In the genomic region with DNA sequence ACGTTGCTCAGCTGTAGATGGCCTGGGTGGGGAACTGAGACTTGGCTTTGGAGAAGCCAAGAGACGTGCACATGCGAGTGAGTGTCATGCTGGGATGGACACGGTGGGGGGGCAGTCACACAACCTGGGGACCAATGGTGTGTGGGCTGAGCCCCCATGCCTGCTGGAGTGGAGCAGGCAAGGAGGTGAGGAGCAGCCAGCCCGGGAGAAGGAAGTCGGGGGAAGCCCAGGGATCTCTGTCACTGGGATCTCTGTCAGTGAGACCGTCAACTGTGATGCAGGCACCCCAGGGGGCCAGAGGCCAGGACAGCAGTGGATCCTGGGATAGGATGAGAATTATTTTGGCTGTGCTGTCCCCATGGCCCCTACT, we compare ENCODE assay signal across 19 cellular contexts. TPM values are rescaled to one million over a fixed set of nuclear protein-coding genes. Genes with fewer than 3 reads are reported as not detected.
A peak's percentile ranks its signal among the peaks of the same experiment; 100 is the strongest.
DNase-seq lines count a peak whose midpoint lies in the region; ATAC-seq, FAIRE-seq and TF ChIP-seq lines count a peak whose summit lies in the region.
"Had no signal": no experiment of that assay in that cellular context is flagged by ENCODE, and none has a peak within 500 bp of the region (broad histone marks: within the 10 kb centered on the region; RNA-seq: fewer than 3 reads in every experiment).

No MANE protein-coding gene starts in this region.

- H3K27me3 Mint-ChIP-seq in nephron (ENCODE audit: low read depth) (peaks cover 3% of the 10 kb centered on the region), type B pancreatic cell (peaks cover 4% of the 10 kb centered on the region)

- POLR2A ChIA-PET in HepG2 (lab: Yijun Ruan, JAX), result interaction anchor here (1.2 kb wide), 1 partner anchor 37 kb away, joined by 3 read pairs; the partner anchor contains the start of gene ZNF670

- peaks cover 51% of the 10 kb centered on the region for H3K4me1 ChIP-seq in HepG2 (ENCODE audit: insufficient read depth, low read length)
- peaks cover 0 to 14% (median 0%) of the 10 kb centered on the region in 4 donors for H3K4me1 ChIP-seq in right lobe of liver
- H3K4me1 ChIP-seq: BE2C had no signal

- H3K36me3 ChIP-seq in HepG2 (replicated peaks in 1 of 2; ENCODE audit: control insufficient read depth in 1 of 2, insufficient read depth in 2 of 2, low read length in 2 of 2) (no peaks in the 10 kb centered on the region), right lobe of liver (no peaks in the 10 kb centered on the region)
- H3K36me3 ChIP-seq: BE2C, SJSA1 had no signal

- intact Hi-C loops in HepG2 (cut with micrococcal nuclease; ENCODE audit: unreplicated experiment), result loop anchor here (10.0 kb wide), 2 partner anchors 180 to 210 kb away; partner anchors contain the start of gene AHCTF1
- intact Hi-C loops in right lobe of liver (cut with DNase I), result no loop called here

- H3K4me2 ChIP-seq in HepG2 (ENCODE audit: low read depth, low read length), result peak overlapping the region; percentile 83

- peaks cover 6% of the 10 kb centered on the region for H3K4me1 Mint-ChIP-seq in nephron
- H3K4me1 Mint-ChIP-seq in type B pancreatic cell (ENCODE audit: unreplicated experiment), result peaks cover 5% of the 10 kb centered on the region

- no peak for TF ChIP-seq RAD21 in HepG2 (CRISPR knock-in tag; IDR thresholded peaks at IDR 0.05)

- no TSS peak for BruUV-seq in HepG2 (replicated peaks; lab: Mats Ljungman, UMichigan)

- no peak overlapping the region; the same call in 1 of the 2 replicates for H3K9ac ChIP-seq in HepG2 (ENCODE audit: insufficient read depth, low read depth, low read length)

- H3K27me3 ChIP-seq in HepG2 (ENCODE audit: control insufficient read depth in 1 of 2, insufficient read depth in 2 of 2, low read length in 2 of 2), result no peaks in the 10 kb centered on the region
- no peaks in the 10 kb centered on the region for H3K27me3 ChIP-seq in right lobe of liver
- H3K27me3 ChIP-seq: SJSA1 had no signal

- no peak for FAIRE-seq in HepG2 (lab: Jason Lieb, UNC)
- FAIRE-seq: GM19239, HTR-8/SVneo had no signal

- no peak overlapping the region for H3K27ac Mint-ChIP-seq in nephron
- H3K27ac Mint-ChIP-seq in type B pancreatic cell, result peak overlapping the region; percentile 82

- in situ Hi-C loops in HepG2 (cut with HindIII; ENCODE audit: extremely low pct_ligation_motif_present, low pct_unique_long_range_greater_than_20kb), result no loop called here

- TF ChIP-seq EP300 in HepG2 (IDR thresholded peaks at IDR 0.05; ENCODE audit: low read depth in 2 of 2, low read length in 2 of 2) (no peak), HepG2 (CRISPR knock-in tag; IDR thresholded peaks at IDR 0.05; ENCODE audit: borderline replicate concordance) (no peak)

- no peaks in the 10 kb centered on the region for H4K20me1 ChIP-seq in HepG2 (ENCODE audit: insufficient read depth, low read length)

- ATAC-seq in HepG2 (peak; percentile 0; the same call in 1 of the 3 replicates), right lobe of liver (no peak)

- H3K4me3 ChIP-seq in HepG2 (replicated peaks in 1 of 3; ENCODE audit: insufficient read depth in 1 of 3, low read depth in 2 of 3, low read length in 3 of 3) (peak overlapping the region in 1 of 3 experiments; percentile 82; a peak in 1 of 6 replicates), right lobe of liver (no peak overlapping the region)
- H3K4me3 ChIP-seq: SJSA1 had no signal

- WGBS in HepG2 (ENCODE audit: low lambda C conversion rate), result 14% methylated on average over 4 of the region's 7 CpGs
- 73% methylated on average over 3 of the region's 7 CpGs for WGBS in right lobe of liver (ENCODE audit: insufficient coverage, low coverage, low lambda C conversion rate, missing lambda C conversion rate)

- no peak for TF ChIP-seq CTCF in HepG2 (CRISPR knock-in tag; IDR thresholded peaks at IDR 0.05)
- no peak for TF ChIP-seq CTCF in right lobe of liver (IDR thresholded peaks at IDR 0.05)
- TF ChIP-seq CTCF in nephron (IDR thresholded peaks at IDR 0.05; ENCODE audit: unreplicated experiment in 3 of 3), result no peak
- TF ChIP-seq CTCF in type B pancreatic cell (conservative IDR thresholded peaks at IDR 0.05), result no peak

- TF ChIP-seq POLR2A in HepG2 (IDR thresholded peaks at IDR 0.05; ENCODE audit: insufficient read depth in 1 of 2, low read depth in 2 of 2, low read length in 2 of 2) (no peak), right lobe of liver (IDR thresholded peaks at IDR 0.05) (no peak)

- H3K36me3 Mint-ChIP-seq in nephron (ENCODE audit: low read depth) (peaks cover 3% of the 10 kb centered on the region), type B pancreatic cell (peaks cover 5% of the 10 kb centered on the region)

- no peak overlapping the region for H2AFZ ChIP-seq in HepG2 (ENCODE audit: low read length)

- DNase-seq in DMS 273 (lab: John Stamatoyannopoulos, UW; ENCODE audit: unreplicated experiment) (peak; percentile 49), DMS 273 treated with DMSO at 0.1 percent for 48 hours (lab: John Stamatoyannopoulos, UW) (no peak), HepG2 (ENCODE audit: low spot score) (no peak), right lobe of liver (no peak), type B pancreatic cell (ENCODE audit: extremely low spot score, unreplicated experiment) (peak; percentile 59), NCI-H2196 treated with DMSO at 0.1 percent for 48 hours (lab: John Stamatoyannopoulos, UW; ENCODE audit: unreplicated experiment) (no peak)
- DNase-seq in stimulated activated CD4-positive, alpha-beta T cell treated with anti-CD3 and anti-CD28 coated beads, Interleukin-12 subunit alpha, Interleukin-12 subunit beta, amount 100 ng/mL, for 4 hours, result no peak
- DNase-seq: CD4-positive, alpha-beta memory T cell; MV-4-11; NCI-H1417; NCI-H187 treated with DMSO at 0.1 percent for 48 hours; NCI-H510A had no signal

- H3K9me3 Mint-ChIP-seq in nephron (peaks cover 2% of the 10 kb centered on the region), type B pancreatic cell (no peaks in the 10 kb centered on the region)

- CTCF ChIA-PET in HepG2 (lab: Yijun Ruan, JAX; ENCODE audit: low intra/inter-chr PET ratio, low total read pairs), result no interaction called here

- H3K27ac ChIP-seq in HepG2 (ENCODE audit: extremely low read length, insufficient read depth, low read length) (no peak overlapping the region), right lobe of liver (no peak overlapping the region)
- H3K27ac ChIP-seq: 22Rv1, HL-60, SJSA1 had no signal

- peaks cover 4% of the 10 kb centered on the region for H3K79me2 ChIP-seq in HepG2 (ENCODE audit: insufficient read depth, low read length)

- H3K4me3 Mint-ChIP-seq in nephron (peak overlapping the region in 2 of 3 experiments; percentile 33 to 44), type B pancreatic cell (peak overlapping the region; percentile 39)

- H3K9me3 ChIP-seq in HepG2 (ENCODE audit: low read length) (no peaks in the 10 kb centered on the region), right lobe of liver (no peaks in the 10 kb centered on the region)
- H3K9me3 ChIP-seq: BE2C had no signal

RNA-seq across cellular contexts. Expression of gene ZNF669, which starts 11.0 kb away (rescaled TPM):
- total RNA-seq in HepG2 (2016; rRNA removed; fragmentation: Illumina TruSeq; extraction: Trizol) (13.6 and 14.6 TPM in 2 replicates), right lobe of liver (1 to 10 TPM in 5 of 6 experiments, under 1 TPM in 1; 0.90 to 2.6 (median 1.5) TPM), type B pancreatic cell (ENCODE audit: low replicate concordance) (19.8 and 21.3 TPM in 2 replicates)
- total RNA-seq in HepG2 (2016; cell fraction: cytosol; rRNA removed; fragmentation: Illumina TruSeq; extraction: Trizol; ENCODE audit: low read depth), result 2.4 and 3.5 TPM in 2 replicates
- 10.6 and 14.2 TPM in 2 replicates for total RNA-seq in HepG2 (2016; cell fraction: insoluble cytoplasmic fraction; rRNA removed; fragmentation: Illumina TruSeq; extraction: Trizol)
- total RNA-seq in HepG2 (2016; cell fraction: membrane; rRNA removed; fragmentation: Illumina TruSeq; extraction: Trizol), result 5.9 and 7.8 TPM in 2 replicates
- total RNA-seq in HepG2 (2016; cell fraction: nucleus; rRNA removed; fragmentation: Illumina TruSeq; extraction: Trizol), result 9.1 and 11.4 TPM in 2 replicates
- 2.8 and 3.1 TPM in 2 replicates for polyA plus RNA-seq in HepG2 (2011; rRNA removed)
- polyA plus RNA-seq in HepG2 (2011; cell fraction: cytosol; rRNA removed), result 1.6 and 2.7 TPM in 2 replicates
- polyA plus RNA-seq in HepG2 (2011; cell fraction: nucleus; rRNA removed), result 1.7 and 1.8 TPM in 2 replicates
- polyA plus RNA-seq in HepG2 (2012), result 3.2 and 4.3 TPM in 2 replicates
- 0.65 and 0.85 TPM in 2 replicates for polyA plus RNA-seq in HepG2 (2016; cell fraction: cytosol; fragmentation: Illumina TruSeq; extraction: Trizol; ENCODE audit: low read depth)
- 6.7 and 7.5 TPM in 2 replicates for polyA plus RNA-seq in HepG2 (2016; cell fraction: insoluble cytoplasmic fraction; fragmentation: Illumina TruSeq; extraction: Trizol; ENCODE audit: low read depth)
- polyA plus RNA-seq in HepG2 (2016; cell fraction: membrane; fragmentation: Illumina TruSeq; extraction: Trizol; ENCODE audit: low read depth), result 0.85 and 1.5 TPM in 2 replicates
- polyA plus RNA-seq in HepG2 (2016; cell fraction: nucleus; fragmentation: Illumina TruSeq; extraction: Trizol; ENCODE audit: insufficient read depth, low read depth), result 4.8 and 6.8 TPM in 2 replicates
- 5.8 and 7.0 TPM in 2 replicates for polyA minus RNA-seq in HepG2 (2011; rRNA and poly(A)+ RNA removed; ENCODE audit: low replicate concordance)
- 3.7 and 4.6 TPM in 2 replicates for polyA minus RNA-seq in HepG2 (2011; cell fraction: cytosol; rRNA and poly(A)+ RNA removed)
- polyA minus RNA-seq in HepG2 (2011; cell fraction: nucleus; rRNA and poly(A)+ RNA removed), result 9.9 and 10.7 TPM in 2 replicates

RNA-seq across cellular contexts. Expression of gene ZNF670, which starts 36.5 kb away (rescaled TPM):
- total RNA-seq in HepG2 (2016; rRNA removed; fragmentation: Illumina TruSeq; extraction: Trizol) (10.9 and 15.2 TPM in 2 replicates), right lobe of liver (1 to 10 TPM in 5 of 6 experiments, under 1 TPM in 1; 0.79 to 2.7 (median 1.5) TPM), type B pancreatic cell (ENCODE audit: low replicate concordance) (6.6 and 8.5 TPM in 2 replicates)
- 3.3 and 4.0 TPM in 2 replicates for total RNA-seq in HepG2 (2016; cell fraction: cytosol; rRNA removed; fragmentation: Illumina TruSeq; extraction: Trizol; ENCODE audit: low read depth)
- 10.9 and 17.3 TPM in 2 replicates for total RNA-seq in HepG2 (2016; cell fraction: insoluble cytoplasmic fraction; rRNA removed; fragmentation: Illumina TruSeq; extraction: Trizol)
- 6.3 and 7.0 TPM in 2 replicates for total RNA-seq in HepG2 (2016; cell fraction: membrane; rRNA removed; fragmentation: Illumina TruSeq; extraction: Trizol)
- 6.2 and 8.1 TPM in 2 replicates for total RNA-seq in HepG2 (2016; cell fraction: nucleus; rRNA removed; fragmentation: Illumina TruSeq; extraction: Trizol)
- 3.1 and 4.2 TPM in 2 replicates for polyA plus RNA-seq in HepG2 (2011; rRNA removed)
- 1.2 and 1.4 TPM in 2 replicates for polyA plus RNA-seq in HepG2 (2011; cell fraction: cytosol; rRNA removed)
- polyA plus RNA-seq in HepG2 (2011; cell fraction: nucleus; rRNA removed), result 2.3 and 2.7 TPM in 2 replicates
- 6.0 and 9.2 TPM in 2 replicates for polyA plus RNA-seq in HepG2 (2012)
- polyA plus RNA-seq in HepG2 (2016; cell fraction: cytosol; fragmentation: Illumina TruSeq; extraction: Trizol; ENCODE audit: low read depth), result 0.41 and 0.53 TPM in 2 replicates
- 13.4 and 14.2 TPM in 2 replicates for polyA plus RNA-seq in HepG2 (2016; cell fraction: insoluble cytoplasmic fraction; fragmentation: Illumina TruSeq; extraction: Trizol; ENCODE audit: low read depth)
- 2.0 and 2.3 TPM in 2 replicates for polyA plus RNA-seq in HepG2 (2016; cell fraction: membrane; fragmentation: Illumina TruSeq; extraction: Trizol; ENCODE audit: low read depth)
- polyA plus RNA-seq in HepG2 (2016; cell fraction: nucleus; fragmentation: Illumina TruSeq; extraction: Trizol; ENCODE audit: insufficient read depth, low read depth), result 5.8 and 7.7 TPM in 2 replicates
- polyA minus RNA-seq in HepG2 (2011; rRNA and poly(A)+ RNA removed; ENCODE audit: low replicate concordance), result 0.82 and 2.0 TPM in 2 replicates
- 4.1 and 4.4 TPM in 2 replicates for polyA minus RNA-seq in HepG2 (2011; cell fraction: cytosol; rRNA and poly(A)+ RNA removed)
- 14.9 and 16.4 TPM in 2 replicates for polyA minus RNA-seq in HepG2 (2011; cell fraction: nucleus; rRNA and poly(A)+ RNA removed)

RNA-seq across cellular contexts. Expression of gene ZNF124, which starts 56.7 kb away (rescaled TPM):
- total RNA-seq in HepG2 (2016; rRNA removed; fragmentation: Illumina TruSeq; extraction: Trizol) (102 and 134 TPM in 2 replicates), right lobe of liver (10 to 100 TPM in 1 of 6 experiments, 1 to 10 TPM in 5; 5.4 to 13.8 (median 6.6) TPM), type B pancreatic cell (ENCODE audit: low replicate concordance) (55.1 and 134 TPM in 2 replicates)
- total RNA-seq in HepG2 (2016; cell fraction: cytosol; rRNA removed; fragmentation: Illumina TruSeq; extraction: Trizol; ENCODE audit: low read depth), result 749 and 855 TPM in 2 replicates
- 96.3 and 132 TPM in 2 replicates for total RNA-seq in HepG2 (2016; cell fraction: insoluble cytoplasmic fraction; rRNA removed; fragmentation: Illumina TruSeq; extraction: Trizol)
- 583 and 722 TPM in 2 replicates for total RNA-seq in HepG2 (2016; cell fraction: membrane; rRNA removed; fragmentation: Illumina TruSeq; extraction: Trizol)
- total RNA-seq in HepG2 (2016; cell fraction: nucleus; rRNA removed; fragmentation: Illumina TruSeq; extraction: Trizol), result 58.8 and 62.6 TPM in 2 replicates
- polyA plus RNA-seq in HepG2 (2011; rRNA removed), result 6.3 and 9.7 TPM in 2 replicates
- 4.1 and 5.0 TPM in 2 replicates for polyA plus RNA-seq in HepG2 (2011; cell fraction: cytosol; rRNA removed)
- polyA plus RNA-seq in HepG2 (2011; cell fraction: nucleus; rRNA removed), result 7.2 and 7.3 TPM in 2 replicates
- 6.6 and 7.3 TPM in 2 replicates for polyA plus RNA-seq in HepG2 (2012)
- 2.1 and 2.6 TPM in 2 replicates for polyA plus RNA-seq in HepG2 (2016; cell fraction: cytosol; fragmentation: Illumina TruSeq; extraction: Trizol; ENCODE audit: low read depth)
- polyA plus RNA-seq in HepG2 (2016; cell fraction: insoluble cytoplasmic fraction; fragmentation: Illumina TruSeq; extraction: Trizol; ENCODE audit: low read depth), result 17.0 and 18.3 TPM in 2 replicates
- 3.8 and 4.0 TPM in 2 replicates for polyA plus RNA-seq in HepG2 (2016; cell fraction: membrane; fragmentation: Illumina TruSeq; extraction: Trizol; ENCODE audit: low read depth)
- polyA plus RNA-seq in HepG2 (2016; cell fraction: nucleus; fragmentation: Illumina TruSeq; extraction: Trizol; ENCODE audit: insufficient read depth, low read depth), result 24.6 and 31.3 TPM in 2 replicates
- polyA minus RNA-seq in HepG2 (2011; rRNA and poly(A)+ RNA removed; ENCODE audit: low replicate concordance), result 41.2 and 57.5 TPM in 2 replicates
- 107 and 109 TPM in 2 replicates for polyA minus RNA-seq in HepG2 (2011; cell fraction: cytosol; rRNA and poly(A)+ RNA removed)
- polyA minus RNA-seq in HepG2 (2011; cell fraction: nucleus; rRNA and poly(A)+ RNA removed), result 61.2 and 76.6 TPM in 2 replicates

Comparison
In these comparisons a context has a peak if more than half of its experiments do, and no peak if none do; other contexts are left out.
1. DNase-seq: peak in DMS 273 (single experiment) and type B pancreatic cell (single experiment); none in DMS 273 treated with DMSO at 0.1 percent for 48 hours (single experiment), HepG2 (single experiment), right lobe of liver (0 of 3), NCI-H2196 treated with DMSO at 0.1 percent for 48 hours (single experiment) and stimulated activated CD4-positive, alpha-beta T cell treated with anti-CD3 and anti-CD28 coated beads, Interleukin-12 subunit alpha, Interleukin-12 subunit beta, amount 100 ng/mL, for 4 hours (single experiment).